Comparison of ENCODE assay signal across 19 cellular contexts in the genomic region with DNA sequence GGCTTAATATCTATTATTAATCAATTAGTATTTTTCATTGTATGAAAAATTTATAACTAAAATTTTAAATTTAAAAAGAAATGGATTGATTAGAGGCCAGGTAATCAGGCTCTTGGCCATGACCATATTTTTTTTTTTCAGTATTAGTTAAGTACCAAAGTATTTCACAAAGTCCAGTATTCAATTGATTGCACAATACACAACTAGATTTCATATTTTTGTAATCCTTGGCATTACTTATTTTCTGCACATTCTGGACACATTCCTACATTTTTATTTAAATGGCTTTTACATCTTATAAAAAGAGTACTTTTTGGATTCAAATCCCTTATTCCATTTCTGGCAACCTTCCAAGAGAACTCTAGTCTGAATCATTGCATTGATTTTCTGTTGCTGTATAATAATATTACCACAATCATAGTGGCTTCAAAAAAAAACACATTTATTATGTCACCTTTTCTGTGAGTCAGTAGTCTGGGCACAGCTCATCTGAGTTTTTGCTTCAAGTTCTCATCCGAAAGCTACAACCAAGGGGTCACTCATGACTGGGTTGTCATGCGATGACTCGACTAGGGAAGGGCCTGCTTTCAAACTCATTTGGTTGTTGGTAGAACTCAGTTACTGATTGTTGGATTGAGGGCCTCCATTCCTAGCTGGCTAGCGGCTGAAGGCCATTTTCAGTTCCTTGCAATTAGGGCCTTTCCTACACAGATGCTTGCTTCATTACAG.
DNase-seq lines count a peak whose midpoint lies in the region; ATAC-seq and TF ChIP-seq lines count a peak whose summit lies in the region.
"Had no signal": no experiment of that assay in that cellular context is flagged by ENCODE, and none has a peak within 500 bp of the region (broad histone marks: within the 10 kb centered on the region; RNA-seq: fewer than 3 reads in every experiment).

No MANE protein-coding gene starts in this region.

- no peaks in the 10 kb centered on the region for H3K27me3 ChIP-seq in OCI-LY3 (ENCODE audit: low read depth, low read length)
- H3K27me3 ChIP-seq in left lung: no peaks in the 10 kb centered on the region
- H3K27me3 ChIP-seq in neural progenitor cell: no peaks in the 10 kb centered on the region
- H3K27me3 ChIP-seq in HAP-1 (ENCODE audit: low read depth): no peaks in the 10 kb centered on the region
- H3K27me3 ChIP-seq: BLaER1 treated with 17β-estradiol and CSF1 and Interleukin-3, amounts not matched to agents 10 nM and 100 nM; SJSA1 had no signal

- no peaks in the 10 kb centered on the region for H3K36me3 Mint-ChIP-seq in neural progenitor cell

- H3K9me3 Mint-ChIP-seq in neural progenitor cell: no peaks in the 10 kb centered on the region

- no peak overlapping the region for H3K27ac Mint-ChIP-seq in neural progenitor cell
- H3K27ac Mint-ChIP-seq: activated CD4-positive, alpha-beta memory T cell treated with anti-CD3 and anti-CD28 coated beads, Interleukin-2, amount 10 ng/mL, durations not matched to agents 7 days and 5 days; activated T-helper 17 cell treated with anti-CD3 and anti-CD28 coated beads, Interleukin-2, amount 50 U/mL, for 72 hours had no signal

- peaks cover 4% of the 10 kb centered on the region for H3K4me1 Mint-ChIP-seq in neural progenitor cell
- H3K4me1 Mint-ChIP-seq: activated CD4-positive, alpha-beta memory T cell treated with anti-CD3 and anti-CD28 coated beads, Interleukin-2, amount 10 ng/mL, durations not matched to agents 7 days and 5 days; activated T-helper 17 cell treated with anti-CD3 and anti-CD28 coated beads, Interleukin-2, amount 50 U/mL, for 72 hours had no signal

- H3K9ac ChIP-seq in OCI-LY3 (ENCODE audit: low read length): no peak overlapping the region
- no peak overlapping the region for H3K9ac ChIP-seq in neural progenitor cell
- H3K9ac ChIP-seq: BLaER1 treated with 17β-estradiol and CSF1 and Interleukin-3, amounts not matched to agents 10 nM and 100 nM had no signal

- H3K27me3 Mint-ChIP-seq in neural progenitor cell (ENCODE audit: insufficient read depth, low read depth): no peaks in the 10 kb centered on the region
- H3K27me3 Mint-ChIP-seq: activated CD4-positive, alpha-beta memory T cell treated with anti-CD3 and anti-CD28 coated beads, Interleukin-2, amount 10 ng/mL, durations not matched to agents 7 days and 5 days; activated T-helper 17 cell treated with anti-CD3 and anti-CD28 coated beads, Interleukin-2, amount 50 U/mL, for 72 hours had no signal

- DNase-seq in Caki2 (ENCODE audit: low read depth) (peak; percentile 71), epithelial cell of proximal tubule (ENCODE audit: low read depth) (peak; percentile 88), left lung (no peak), HuH-7 (ENCODE audit: low spot score) (no peak), neural progenitor cell (ENCODE audit: low spot score) (no peak), HAP-1 (ENCODE audit: low spot score in 2 of 2) (no peak), left lobe of liver (ENCODE audit: low spot score) (no peak)
- DNase-seq: activated CD4-positive, alpha-beta memory T cell treated with anti-CD3 and anti-CD28 coated beads, Interleukin-2, amount 10 ng/mL, durations not matched to agents 7 days and 5 days; anterior cingulate cortex; DND-41; effector CD4-positive, alpha-beta T cell; head of caudate nucleus; left colon; posterior cingulate gyrus; stimulated activated CD4-positive, alpha-beta T cell treated with anti-CD3 and anti-CD28 coated beads, Interleukin-15, amount 100 ng/mL, for 24 hours had no signal

- in situ Hi-C loops in Caki2 (cut with HindIII; ENCODE audit: low pct_unique_long_range_greater_than_20kb, low sequenced_read_pairs) (no loop called here), HAP-1 (cut with MboI; ENCODE audit: low sequenced_read_pairs) (no loop called here)

- peak overlapping the region; percentile 28 for H3K4me2 ChIP-seq in OCI-LY3 (ENCODE audit: low read length)
- no peak overlapping the region for H3K4me2 ChIP-seq in neural progenitor cell
- H3K4me2 ChIP-seq: BLaER1 treated with 17β-estradiol and CSF1 and Interleukin-3, amounts not matched to agents 10 nM and 100 nM had no signal

- ATAC-seq in left lung: peak; percentile 40
- no peak for ATAC-seq in left lobe of liver
- ATAC-seq: activated T-helper 17 cell treated with anti-CD3 and anti-CD28 coated beads, Interleukin-2, amount 50 U/mL, for 72 hours; left colon had no signal

- H3F3A ChIP-seq in neural progenitor cell (ENCODE audit: low read depth): no peaks in the 10 kb centered on the region

- H3K4me3 ChIP-seq in OCI-LY3 (ENCODE audit: low read length) (no peak overlapping the region), epithelial cell of proximal tubule (ENCODE audit: low read depth, low read length) (no peak overlapping the region), left lung (no peak overlapping the region), neural progenitor cell (no peak overlapping the region), HAP-1 (no peak overlapping the region)
- H3K4me3 ChIP-seq: BLaER1 treated with 17β-estradiol and CSF1 and Interleukin-3, amounts not matched to agents 10 nM and 100 nM; SJSA1 had no signal

- H2AFZ ChIP-seq in OCI-LY3 (ENCODE audit: low read depth, low read length): no peak overlapping the region
- no peak overlapping the region for H2AFZ ChIP-seq in neural progenitor cell (replicated peaks)

- peaks cover 18% of the 10 kb centered on the region; the same call in 1 of the 2 replicates for H4K20me1 ChIP-seq in OCI-LY3 (ENCODE audit: insufficient read depth, low read length)
- no peaks in the 10 kb centered on the region for H4K20me1 ChIP-seq in neural progenitor cell (ENCODE audit: low read depth)
- H4K20me1 ChIP-seq: BLaER1 treated with 17β-estradiol and CSF1 and Interleukin-3, amounts not matched to agents 10 nM and 100 nM had no signal

- H3K9me3 ChIP-seq in OCI-LY3 (ENCODE audit: insufficient read depth, low read length): no peaks in the 10 kb centered on the region
- H3K9me3 ChIP-seq in left lung: no peaks in the 10 kb centered on the region
- no peaks in the 10 kb centered on the region for H3K9me3 ChIP-seq in neural progenitor cell (ENCODE audit: low read depth)
- no peaks in the 10 kb centered on the region for H3K9me3 ChIP-seq in HAP-1
- H3K9me3 ChIP-seq: BLaER1 treated with 17β-estradiol and CSF1 and Interleukin-3, amounts not matched to agents 10 nM and 100 nM; SJSA1 had no signal

- H3K36me3 ChIP-seq in OCI-LY3 (replicated peaks; ENCODE audit: low read depth, low read length) (peaks cover 40% of the 10 kb centered on the region), left lung (no peaks in the 10 kb centered on the region), neural progenitor cell (no peaks in the 10 kb centered on the region), HAP-1 (replicated peaks) (no peaks in the 10 kb centered on the region)
- H3K36me3 ChIP-seq: BLaER1 treated with 17β-estradiol and CSF1 and Interleukin-3, amounts not matched to agents 10 nM and 100 nM; SJSA1 had no signal

- H3K4me1 ChIP-seq in OCI-LY3 (ENCODE audit: low read length) (peaks cover 51% of the 10 kb centered on the region), left lung (no peaks in the 10 kb centered on the region), neural progenitor cell (peaks cover 5% of the 10 kb centered on the region), HAP-1 (no peaks in the 10 kb centered on the region)
- H3K4me1 ChIP-seq: SJSA1 had no signal

- TF ChIP-seq CTCF in OCI-LY3 (IDR thresholded peaks at IDR 0.05; ENCODE audit: low read depth, low read length) (no peak), epithelial cell of proximal tubule (conservative IDR thresholded peaks at IDR 0.05; ENCODE audit: low read depth, low read length) (no peak), left lung (IDR thresholded peaks at IDR 0.05) (no peak), neural progenitor cell (IDR thresholded peaks at IDR 0.05) (no peak)

- no peak overlapping the region for H3K4me3 Mint-ChIP-seq in neural progenitor cell
- H3K4me3 Mint-ChIP-seq: activated CD4-positive, alpha-beta memory T cell treated with anti-CD3 and anti-CD28 coated beads, Interleukin-2, amount 10 ng/mL, durations not matched to agents 7 days and 5 days; activated T-helper 17 cell treated with anti-CD3 and anti-CD28 coated beads, Interleukin-2, amount 50 U/mL, for 72 hours had no signal

- intact Hi-C loops in left lung (cut with DNase I): no loop called here

- H3K79me2 ChIP-seq in OCI-LY3 (ENCODE audit: low read length) (peaks cover 81% of the 10 kb centered on the region), neural progenitor cell (ENCODE audit: low read depth) (no peaks in the 10 kb centered on the region)

- H3K27ac ChIP-seq in OCI-LY3 (ENCODE audit: low read length): peak overlapping the region; percentile 64
- H3K27ac ChIP-seq in left lung: no peak overlapping the region
- no peak overlapping the region for H3K27ac ChIP-seq in neural progenitor cell
- H3K27ac ChIP-seq: BLaER1 treated with 17β-estradiol and CSF1 and Interleukin-3, amounts not matched to agents 10 nM and 100 nM; SJSA1 had no signal

Comparison
In these comparisons a context has a peak if more than half of its experiments do, and no peak if none do; other contexts are left out.
1. DNase-seq: peak in Caki2 (single experiment) and epithelial cell of proximal tubule (single experiment); none in left lung (0 of 2), HuH-7 (single experiment), neural progenitor cell (single experiment), HAP-1 (0 of 2) and left lobe of liver (single experiment).